ENCODE assay signal across 1 cellular context in genomic region chr4:73894021-73894420, GRCh38.
TF ChIP-seq lines count a peak whose summit lies in the region.

No MANE protein-coding gene starts in this region.

TF ChIP-seq in H1, 55 proteins besides CTCF, POLR2A, EP300 and RAD21:
- TF ChIP-seq TEAD4 (IDR thresholded peaks at IDR 0.05; ENCODE audit: low read depth, low read length) (0 out of 2 replicates have a peak, but pooled peaks have one; percentile 26), KDM1A (IDR thresholded peaks at IDR 0.05; ENCODE audit: borderline replicate concordance, low read length) (no peak)
